Comparison of ENCODE assay signal across 25 cellular contexts in genomic region chr7:116153050-116153449, GRCh38. TPM values are rescaled to one million over a fixed set of nuclear protein-coding genes. Genes with fewer than 3 reads are reported as not detected.
DNase-seq lines count a peak whose midpoint lies in the region; ATAC-seq and TF ChIP-seq lines count a peak whose summit lies in the region.
"Had no signal": no experiment of that assay in that cellular context is flagged by ENCODE, and none has a peak within 500 bp of the region (broad histone marks: within the 10 kb centered on the region; RNA-seq: fewer than 3 reads in every experiment).

No MANE protein-coding gene starts in this region.

- H3K27me3 ChIP-seq in MG63, result no peaks in the 10 kb centered on the region
- H3K27me3 ChIP-seq: tibial nerve had no signal

- CTCF ChIA-PET in activated B cell treated with CpG ODN at 0.5 μM for 24 hours (lab: Charles Lee), result interaction anchor here (0.7 to 1.7 kb wide), 7 partner anchors 11 to 83 kb away, joined by 3 to 6 read pairs (median 3); no protein-coding TSS in a partner anchor

- peak overlapping the region; percentile 69 for H3K27ac Mint-ChIP-seq in activated B cell treated with CpG ODN at 0.5 μM for 24 hours
- H3K27ac Mint-ChIP-seq: activated naive CD4-positive, alpha-beta T cell treated with anti-CD3 and anti-CD28 coated beads, Interleukin-2, amount 50 U/mL, for 24 hours; natural killer cell; T-helper 1 cell treated with Interleukin-12 subunit alpha and Interleukin-12 subunit beta and Interleukin-4 antibody, amounts not matched to agents 30 μg/mL and 1 μg/mL, for 36 hours had no signal

- H3K27me3 Mint-ChIP-seq in activated B cell treated with CpG ODN at 0.5 μM for 24 hours, result no peaks in the 10 kb centered on the region

- peak; percentile 26 for ATAC-seq in GM19351 (IDR thresholded peaks at IDR 0.05; ENCODE audit: unreplicated experiment)
- no peak for ATAC-seq in activated B cell treated with CpG ODN at 0.5 μM for 24 hours (ENCODE audit: low read depth)
- ATAC-seq in HG02981 (IDR thresholded peaks at IDR 0.05; ENCODE audit: unreplicated experiment), result no peak
- ATAC-seq in esophagus mucosa, result no peak
- ATAC-seq in GM18517 (IDR thresholded peaks at IDR 0.05; ENCODE audit: unreplicated experiment), result no peak
- ATAC-seq: left cardiac atrium, mucosa of descending colon, natural killer cell had no signal

- peak overlapping the region; percentile 52 for H3K4me3 Mint-ChIP-seq in activated B cell treated with CpG ODN at 0.5 μM for 24 hours
- H3K4me3 Mint-ChIP-seq: activated naive CD4-positive, alpha-beta T cell treated with anti-CD3 and anti-CD28 coated beads, Interleukin-2, amount 50 U/mL, for 24 hours; natural killer cell; T-helper 1 cell treated with Interleukin-12 subunit alpha and Interleukin-12 subunit beta and Interleukin-4 antibody, amounts not matched to agents 30 μg/mL and 1 μg/mL, for 36 hours had no signal

- no peaks in the 10 kb centered on the region for H3K9me3 ChIP-seq in MG63
- H3K9me3 ChIP-seq: HAP-1, mucosa of descending colon, tibial nerve had no signal

- peak; percentile 30 for DNase-seq in MG63
- DNase-seq in activated B cell treated with CpG ODN at 0.5 μM for 24 hours, result no peak
- no peak for DNase-seq in NOMO-1 (lab: John Stamatoyannopoulos, UW; ENCODE audit: unreplicated experiment in 2 of 2)
- DNase-seq: amygdala; DMS79; GDM1; hypothalamus; left cardiac atrium; mucosa of descending colon; natural killer cell; NCI-H1105; NCI-H187 treated with DMSO at 0.1 percent for 48 hours; NCI-H510A treated with DMSO at 0.1 percent for 48 hours; nucleus accumbens; OCI-M1; stimulated activated CD4-positive, alpha-beta T cell treated with anti-CD3 and anti-CD28 coated beads, Interleukin-4, amount 100 ng/mL, for 4 hours had no signal

- H3K9me3 Mint-ChIP-seq in activated B cell treated with CpG ODN at 0.5 μM for 24 hours, result no peaks in the 10 kb centered on the region
- H3K9me3 Mint-ChIP-seq: activated naive CD4-positive, alpha-beta T cell treated with anti-CD3 and anti-CD28 coated beads, Interleukin-2, amount 50 U/mL, for 24 hours; natural killer cell; T-helper 1 cell treated with Interleukin-12 subunit alpha and Interleukin-12 subunit beta and Interleukin-4 antibody, amounts not matched to agents 30 μg/mL and 1 μg/mL, for 36 hours had no signal

- H3K36me3 Mint-ChIP-seq in activated B cell treated with CpG ODN at 0.5 μM for 24 hours (ENCODE audit: low read depth), result peaks cover 15% of the 10 kb centered on the region
- H3K36me3 Mint-ChIP-seq: activated naive CD4-positive, alpha-beta T cell treated with anti-CD3 and anti-CD28 coated beads, Interleukin-2, amount 50 U/mL, for 24 hours; natural killer cell had no signal

- intact Hi-C loops in activated B cell treated with CpG ODN at 0.5 μM for 24 hours (cut with micrococcal nuclease), result loop anchor here (10.0 kb wide), 1 partner anchor 1228 kb away; the partner anchor contains the start of gene MDFIC

- peaks cover 67% of the 10 kb centered on the region for H3K4me1 Mint-ChIP-seq in activated B cell treated with CpG ODN at 0.5 μM for 24 hours
- H3K4me1 Mint-ChIP-seq: activated naive CD4-positive, alpha-beta T cell treated with anti-CD3 and anti-CD28 coated beads, Interleukin-2, amount 50 U/mL, for 24 hours; natural killer cell had no signal

- H3K36me3 ChIP-seq in MG63, result no peaks in the 10 kb centered on the region
- H3K36me3 ChIP-seq: HAP-1, tibial nerve had no signal

- H3K4me3 ChIP-seq in MG63, result peak overlapping the region; percentile 31
- H3K4me3 ChIP-seq: HAP-1, lung, mucosa of descending colon, tibial nerve had no signal

- TF ChIP-seq CTCF in activated B cell treated with CpG ODN at 0.5 μM for 24 hours (IDR thresholded peaks at IDR 0.05), result no peak

- POLR2A ChIA-PET in activated B cell treated with CpG ODN at 0.5 μM for 24 hours (lab: Charles Lee), result interaction anchor here (1.5 kb wide), 1 partner anchor 20 kb away, joined by 3 read pairs; no protein-coding TSS in a partner anchor

RNA-seq across cellular contexts. Expression of gene TES, which starts 57.3 kb away (rescaled TPM):
- total RNA-seq in MG63 (2014; rRNA removed; shearing (Covaris generic); ENCODE audit: low replicate concordance), result 39.1 and 97.0 TPM in 2 replicates
- 77.9 and 82.8 TPM in 2 replicates for total RNA-seq in activated B cell treated with CpG ODN at 0.5 μM for 24 hours
- total RNA-seq in esophagus mucosa, result 52.9 TPM
